In the genomic region with DNA sequence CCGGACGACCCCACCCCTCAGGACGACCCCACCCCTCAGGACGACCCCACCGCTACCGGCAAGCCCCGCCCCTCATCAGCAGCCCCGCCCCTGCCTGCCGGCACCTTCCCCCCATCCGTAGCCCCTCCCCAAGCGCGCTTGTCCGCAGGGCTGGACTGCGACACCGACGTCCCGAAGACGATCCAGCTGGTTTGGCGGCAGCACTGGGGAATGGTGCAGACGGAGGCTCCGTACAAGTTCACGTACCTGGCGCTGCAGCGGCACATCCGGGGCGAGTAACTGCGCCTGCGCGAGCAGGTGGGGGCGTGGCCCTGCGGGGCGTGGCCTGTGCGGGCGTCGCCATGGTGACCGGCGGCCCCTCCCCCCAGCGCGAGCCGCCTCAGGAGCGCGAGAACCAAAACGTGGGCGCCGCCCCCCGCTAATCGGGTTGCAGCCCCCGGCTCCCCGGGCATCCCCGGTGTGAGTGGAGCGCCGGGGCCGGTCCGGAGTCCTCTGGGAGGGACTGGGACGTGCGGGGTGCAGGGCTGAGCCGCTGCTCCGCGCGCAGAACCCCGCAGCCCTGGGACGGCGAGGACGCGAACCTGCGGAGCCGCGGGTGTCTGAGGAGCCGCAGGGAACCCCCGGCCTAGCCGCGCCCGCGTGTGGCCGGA, we compare ENCODE assay signal across 8 cellular contexts. TPM values are rescaled to one million over a fixed set of nuclear protein-coding genes. Genes with fewer than 3 reads are reported as not detected.
DNase-seq lines count a peak whose midpoint lies in the region; ATAC-seq and TF ChIP-seq lines count a peak whose summit lies in the region.

No MANE protein-coding gene starts in this region.

- POLR2A ChIA-PET in A673 (lab: Charles Lee; ENCODE audit: low non-redundant PET): no interaction called here

- H3K27ac ChIP-seq in A673 (ENCODE audit: low read depth, low read length, poor library complexity, severe bottlenecking) (no peak overlapping the region), foreskin keratinocyte (no peak overlapping the region)

- ATAC-seq in GM18519 (IDR thresholded peaks at IDR 0.05; ENCODE audit: low FRiP score, unreplicated experiment) (peak; percentile 47), foreskin keratinocyte (peak; percentile 28)

- no TSS peak for BruUV-seq in A673 (replicated peaks; lab: Mats Ljungman, UMichigan)

- TF ChIP-seq CTCF in A673 (conservative IDR thresholded peaks at IDR 0.05; ENCODE audit: low read depth, low read length) (no peak), foreskin keratinocyte (conservative IDR thresholded peaks at IDR 0.05) (no peak)

- no peaks in the 10 kb centered on the region for H3K9me3 ChIP-seq in A673 (ENCODE audit: low read depth, low read length, poor library complexity, severe bottlenecking)

- no peaks in the 10 kb centered on the region for H3K36me3 ChIP-seq in A673 (ENCODE audit: insufficient read depth, low read length, poor library complexity, severe bottlenecking)

- CTCF ChIA-PET in A673 (lab: Charles Lee): no interaction called here

- H3K4me3 ChIP-seq in A673 (ENCODE audit: low read depth, low read length, poor library complexity, severe bottlenecking): peak overlapping the region; percentile 69

- H3K4me1 ChIP-seq in A673 (ENCODE audit: insufficient read depth, low read length, poor library complexity, severe bottlenecking) (peaks cover 8% of the 10 kb centered on the region), foreskin keratinocyte (no peaks in the 10 kb centered on the region)

- DNase-seq in A673 (ENCODE audit: low spot score) (peak; percentile 82), HK-2 (ENCODE audit: unreplicated experiment) (peak; percentile 92), RPMI7951 (ENCODE audit: low read depth) (peak; percentile 20), foreskin keratinocyte (peak in 1 of 2 donors; percentile 58), nucleus accumbens (lab: John Stamatoyannopoulos, UW) (peak in 46 of 56 donors; percentile 7 to 86 (median 48)), superior temporal gyrus (ENCODE audit: extremely low spot score) (peak; percentile 24)
- DNase-seq in activated T-helper 9 cell treated with anti-CD3 and anti-CD28 coated beads, Interleukin-2, amount 50 U/mL, for 16 hours (ENCODE audit: low read depth): peak; percentile 84

- intact Hi-C loops in A673 (cut with micrococcal nuclease; ENCODE audit: unreplicated experiment): no loop called here

- H3K27me3 ChIP-seq in A673 (replicated peaks; ENCODE audit: insufficient read depth, low read depth, low read length, poor library complexity) (no peaks in the 10 kb centered on the region), foreskin keratinocyte (peaks cover 26% of the 10 kb centered on the region)

RNA-seq across cellular contexts. Expression of gene RNF223, which starts 4.9 kb away (rescaled TPM):
- total RNA-seq in A673 (2021) (not detected in 2 replicates), foreskin keratinocyte (0.07 TPM in 2 replicates)
- total RNA-seq in RPMI7951 (2014; rRNA removed; shearing (Covaris generic)): not detected in 2 replicates
- 0.06 and 0.08 TPM in 2 replicates for polyA plus RNA-seq in foreskin keratinocyte

RNA-seq across cellular contexts. Expression of gene C1orf159, which starts 46.7 kb away (rescaled TPM):
- total RNA-seq in A673 (2021) (26.8 and 28.4 TPM in 2 replicates), foreskin keratinocyte (14.4 and 15.4 TPM in 2 replicates)
- total RNA-seq in RPMI7951 (2014; rRNA removed; shearing (Covaris generic)): 10.3 and 16.2 TPM in 2 replicates
- polyA plus RNA-seq in foreskin keratinocyte: 21.2 and 21.3 TPM in 2 replicates

RNA-seq across cellular contexts. Expression of gene AGRN, which starts 49.3 kb away (rescaled TPM):
- total RNA-seq in A673 (2021) (151 and 164 TPM in 2 replicates), foreskin keratinocyte (224 and 261 TPM in 2 replicates)
- 42.8 and 64.0 TPM in 2 replicates for total RNA-seq in RPMI7951 (2014; rRNA removed; shearing (Covaris generic))
- polyA plus RNA-seq in foreskin keratinocyte: 174 and 192 TPM in 2 replicates

RNA-seq across cellular contexts. Expression of gene ISG15, which starts 55.9 kb away (rescaled TPM):
- total RNA-seq in A673 (2021) (45.3 and 55.6 TPM in 2 replicates), foreskin keratinocyte (300 and 424 TPM in 2 replicates)
- 77.9 and 78.8 TPM in 2 replicates for total RNA-seq in RPMI7951 (2014; rRNA removed; shearing (Covaris generic))
- polyA plus RNA-seq in foreskin keratinocyte: 448 and 672 TPM in 2 replicates
